8 cellular contexts compared by ENCODE assay signal in genomic region chr22:20494978-20495860, GRCh38. TPM values are rescaled to one million over a fixed set of nuclear protein-coding genes. Genes with fewer than 3 reads are reported as not detected.
A peak's percentile ranks its signal among the peaks of the same experiment; 100 is the strongest.
DNase-seq lines count a peak whose midpoint lies in the region; ATAC-seq and TF ChIP-seq lines count a peak whose summit lies in the region.

A gene with protein sequence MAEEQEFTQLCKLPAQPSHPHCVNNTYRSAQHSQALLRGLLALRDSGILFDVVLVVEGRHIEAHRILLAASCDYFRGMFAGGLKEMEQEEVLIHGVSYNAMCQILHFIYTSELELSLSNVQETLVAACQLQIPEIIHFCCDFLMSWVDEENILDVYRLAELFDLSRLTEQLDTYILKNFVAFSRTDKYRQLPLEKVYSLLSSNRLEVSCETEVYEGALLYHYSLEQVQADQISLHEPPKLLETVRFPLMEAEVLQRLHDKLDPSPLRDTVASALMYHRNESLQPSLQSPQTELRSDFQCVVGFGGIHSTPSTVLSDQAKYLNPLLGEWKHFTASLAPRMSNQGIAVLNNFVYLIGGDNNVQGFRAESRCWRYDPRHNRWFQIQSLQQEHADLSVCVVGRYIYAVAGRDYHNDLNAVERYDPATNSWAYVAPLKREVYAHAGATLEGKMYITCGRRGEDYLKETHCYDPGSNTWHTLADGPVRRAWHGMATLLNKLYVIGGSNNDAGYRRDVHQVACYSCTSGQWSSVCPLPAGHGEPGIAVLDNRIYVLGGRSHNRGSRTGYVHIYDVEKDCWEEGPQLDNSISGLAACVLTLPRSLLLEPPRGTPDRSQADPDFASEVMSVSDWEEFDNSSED (minus strand): TSS chr22:20495795. CDS start chr22:20489211, 6,584 bp downstream.

- H3K27me3 Mint-ChIP-seq in natural killer cell (ENCODE audit: low read depth in 2 of 2), result no peaks in the 10 kb centered on the region

- no peak for TF ChIP-seq POLR2A in vagina (IDR thresholded peaks at IDR 0.05)

- H3K9me3 Mint-ChIP-seq in natural killer cell, result no peaks in the 10 kb centered on the region

- ATAC-seq in natural killer cell, result peak; percentile 25 to 39 (median 31)

- H3K36me3 Mint-ChIP-seq in natural killer cell, result no peaks in the 10 kb centered on the region

- H3K27ac ChIP-seq in vagina, result peak within 1 kb of the TSS; percentile 92

- H3K4me3 ChIP-seq in H7 (ENCODE audit: insufficient read depth, low read depth, low read length), result peak within 1 kb of the TSS; percentile 82
- H3K4me3 ChIP-seq in fibroblast of pulmonary artery (replicated peaks; ENCODE audit: low read depth, low read length), result peak within 1 kb of the TSS; percentile 72
- H3K4me3 ChIP-seq in vagina, result peak within 1 kb of the TSS; percentile 67 to 73

- TF ChIP-seq CTCF in fibroblast of pulmonary artery (IDR thresholded peaks at IDR 0.05; ENCODE audit: low read length, missing control alignments), result no peak
- TF ChIP-seq CTCF in natural killer cell (IDR thresholded peaks at IDR 0.05), result no peak
- TF ChIP-seq CTCF in vagina (IDR thresholded peaks at IDR 0.05), result no peak

- H3K4me1 Mint-ChIP-seq in natural killer cell, result peaks cover 21 to 43% of the 10 kb centered on the region in 2 donors

- H3K27ac Mint-ChIP-seq in natural killer cell, result peak within 1 kb of the TSS; percentile 91 to 96

- intact Hi-C loops in natural killer cell (cut with micrococcal nuclease) (no loop called here), vagina (cut with DNase I) (loop anchor here (10.0 kb wide), 1 partner anchor 70 kb away; no protein-coding TSS in a partner anchor)

- no peaks in the 10 kb centered on the region for H3K36me3 ChIP-seq in H7 (replicated peaks; ENCODE audit: control insufficient read depth, insufficient read depth, low read length)
- H3K36me3 ChIP-seq in vagina, result no peaks in the 10 kb centered on the region

- peaks cover 10% of the 10 kb centered on the region for H3K27me3 ChIP-seq in H7 (ENCODE audit: control insufficient read depth, insufficient read depth, low read length)
- no peaks in the 10 kb centered on the region for H3K27me3 ChIP-seq in vagina

- DNase-seq in NCI-H82 (lab: John Stamatoyannopoulos, UW) (peak; percentile 58), NCI-H82 treated with DMSO at 0.1 percent for 48 hours (lab: John Stamatoyannopoulos, UW; ENCODE audit: unreplicated experiment) (no peak), H7 (peak; percentile 87), LHCN-M2 (ENCODE audit: low read depth) (peak; percentile 38), fibroblast of pulmonary artery (ENCODE audit: low read depth) (no peak), natural killer cell (no peak), vagina (ENCODE audit: extremely low spot score in 2 of 2) (no peak)
- DNase-seq in activated CD8-positive, alpha-beta memory T cell treated with anti-CD3 and anti-CD28 coated beads, Interleukin-2, amount 50 U/mL, for 4 hours, result peak; percentile 26

- peak within 1 kb of the TSS; percentile 96 for H3K4me3 Mint-ChIP-seq in natural killer cell

- peaks cover 35% of the 10 kb centered on the region for H3K4me1 ChIP-seq in vagina

- no peaks in the 10 kb centered on the region for H3K9me3 ChIP-seq in vagina

RNA-seq across cellular contexts. Expression of the gene that starts here (rescaled TPM):
- total RNA-seq in H7 (2014; rRNA removed; shearing (Covaris generic)), result 21.4 and 28.9 TPM in 2 replicates
- 29.4 and 31.6 TPM in 2 replicates for total RNA-seq in LHCN-M2 (2014; rRNA removed)
- polyA plus RNA-seq in LHCN-M2 (2012), result 18.9 TPM
- total RNA-seq in natural killer cell, result 10 to 100 TPM; 26.5 to 53.0 (median 31.0) TPM
- total RNA-seq in vagina, result 20.1 TPM

Comparison
In these comparisons a context has a peak if more than half of its experiments do, and no peak if none do; other contexts are left out.
1. DNase-seq: peak in NCI-H82 (single experiment), H7 (single experiment), LHCN-M2 (single experiment) and activated CD8-positive, alpha-beta memory T cell treated with anti-CD3 and anti-CD28 coated beads, Interleukin-2, amount 50 U/mL, for 4 hours (single experiment); none in NCI-H82 treated with DMSO at 0.1 percent for 48 hours (single experiment), fibroblast of pulmonary artery (single experiment), natural killer cell (single experiment) and vagina (0 of 2).
2. Peak in every context shown above with its lines, with median percentiles within 50 percentile points of each other: H3K4me3 ChIP-seq.